Comparison of ENCODE assay signal across 9 cellular contexts in the genomic region with DNA sequence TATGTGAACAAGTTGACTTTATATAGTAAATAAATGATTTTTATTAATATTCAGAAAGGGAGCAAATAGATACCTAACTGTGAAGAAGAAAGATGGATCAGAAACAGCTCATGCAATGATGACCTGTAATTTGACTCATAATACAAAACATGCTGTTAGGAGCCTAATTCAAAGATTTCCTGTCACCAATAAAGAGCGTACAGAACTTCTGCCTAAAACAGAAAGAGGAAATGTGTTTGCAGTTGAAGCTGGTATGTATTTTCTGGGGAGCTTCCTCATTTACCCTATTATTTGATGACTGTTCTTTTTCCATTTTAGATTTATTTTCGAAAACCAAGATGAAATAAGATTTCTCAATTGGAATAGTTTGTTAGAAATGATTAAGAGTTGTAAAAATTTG.
A peak's percentile ranks its signal among the peaks of the same experiment; 100 is the strongest.
DNase-seq lines count a peak whose midpoint lies in the region; ATAC-seq and TF ChIP-seq lines count a peak whose summit lies in the region.
"Had no signal": no experiment of that assay in that cellular context is flagged by ENCODE, and none has a peak within 500 bp of the region (broad histone marks: within the 10 kb centered on the region; RNA-seq: fewer than 3 reads in every experiment).

No MANE protein-coding gene starts in this region.

- H3K27me3 ChIP-seq in endocrine pancreas (ENCODE audit: control insufficient read depth, insufficient read depth, low read length): no peaks in the 10 kb centered on the region

- no peak overlapping the region for H3K27ac ChIP-seq in caudate nucleus (ENCODE audit: low read depth, low read length)

- peak overlapping the region; percentile 5 for H3K4me3 ChIP-seq in endocrine pancreas (ENCODE audit: control insufficient read depth, insufficient read depth, low read length)

- ATAC-seq in GM21529 (IDR thresholded peaks at IDR 0.05; ENCODE audit: unreplicated experiment): peak; percentile 66
- ATAC-seq in HG03575 (IDR thresholded peaks at IDR 0.05; ENCODE audit: extremely low read depth, insufficient number of reproducible peaks, low FRiP score, unreplicated experiment): peak; percentile 38
- no peak for ATAC-seq in GM21526 (IDR thresholded peaks at IDR 0.05; ENCODE audit: low FRiP score, unreplicated experiment)

- no peaks in the 10 kb centered on the region for H3K9me3 ChIP-seq in endocrine pancreas (ENCODE audit: control insufficient read depth, low read length)

- TF ChIP-seq CTCF in GM13976 (IDR thresholded peaks at IDR 0.05; ENCODE audit: borderline replicate concordance, control extremely low read depth, extremely low read depth, insufficient read depth, missing control alignments): no peak

- no peaks in the 10 kb centered on the region for H3K36me3 ChIP-seq in endocrine pancreas (ENCODE audit: control insufficient read depth, insufficient read depth, low read length)

- DNase-seq in GM13976 (ENCODE audit: low spot score) (peak; percentile 16), AG08396 (ENCODE audit: low spot score) (no peak), caudate nucleus (lab: John Stamatoyannopoulos, UW) (no peak), NCI-H187 treated with DMSO at 0.1 percent for 48 hours (lab: John Stamatoyannopoulos, UW) (no peak)
- DNase-seq: NCI-H69 had no signal

- in situ Hi-C loops in GM13976 (cut with MboI; ENCODE audit: low sequenced_read_pairs, unreplicated experiment): loop anchor here (25.0 kb wide), 2 partner anchors 188 to 538 kb away; a partner anchor contains a TSS

- H3K9ac ChIP-seq in endocrine pancreas (ENCODE audit: control insufficient read depth, insufficient read depth, low read length): no peak overlapping the region

- H3K4me1 ChIP-seq in endocrine pancreas (ENCODE audit: control insufficient read depth, insufficient read depth, low read length): peaks cover 33% of the 10 kb centered on the region
